11 cellular contexts compared by ENCODE assay signal in genomic region chr4:56906534-56906933, GRCh38.
A peak's percentile ranks its signal among the peaks of the same experiment; 100 is the strongest.
DNase-seq lines count a peak whose midpoint lies in the region; ATAC-seq and TF ChIP-seq lines count a peak whose summit lies in the region.
"Had no signal": no experiment of that assay in that cellular context is flagged by ENCODE, and none has a peak within 500 bp of the region (broad histone marks: within the 10 kb centered on the region; RNA-seq: fewer than 3 reads in every experiment).

No MANE protein-coding gene starts in this region.

- H3K79me2 ChIP-seq in Loucy (ENCODE audit: insufficient read depth, low read length), result peaks cover 26% of the 10 kb centered on the region
- H3K79me2 ChIP-seq in parathyroid adenoma, result peaks cover 3% of the 10 kb centered on the region

- DNase-seq in NOMO-1 treated with DMSO at 0.1 percent for 48 hours (lab: John Stamatoyannopoulos, UW; ENCODE audit: unreplicated experiment) (peak; percentile 28), NOMO-1 treated with dmso at 0.1 percent for 144 hours (lab: John Stamatoyannopoulos, UW; ENCODE audit: unreplicated experiment) (no peak), DMS53 (lab: John Stamatoyannopoulos, UW) (no peak)
- DNase-seq: NCI-H446, upper lobe of left lung had no signal

- H2AFZ ChIP-seq in Loucy (ENCODE audit: low read length), result peak overlapping the region; percentile 73
- H2AFZ ChIP-seq in parathyroid adenoma, result peak overlapping the region; percentile 91

- no peaks in the 10 kb centered on the region for H3K9me3 ChIP-seq in Loucy (ENCODE audit: insufficient read depth, low read depth, low read length)
- no peaks in the 10 kb centered on the region for H3K9me3 ChIP-seq in duodenal mucosa (ENCODE audit: control insufficient read depth in 1 of 2, low read length in 2 of 2)
- no peaks in the 10 kb centered on the region for H3K9me3 ChIP-seq in parathyroid adenoma (ENCODE audit: control insufficient read depth, low read length)
- H3K9me3 ChIP-seq: colonic mucosa, upper lobe of left lung had no signal

- H4K20me1 ChIP-seq in Loucy (ENCODE audit: insufficient read depth, low read length, poor library complexity, severe bottlenecking), result peaks cover 22% of the 10 kb centered on the region

- H3K4me2 ChIP-seq in Loucy (ENCODE audit: low read depth, low read length, poor library complexity, severe bottlenecking) (peak overlapping the region; percentile 72), parathyroid adenoma (ENCODE audit: low read length) (no peak overlapping the region)

- no peak overlapping the region for H3K9ac ChIP-seq in Loucy (ENCODE audit: low read depth, low read length, poor library complexity, severe bottlenecking)
- peak overlapping the region; percentile 64 to 70 for H3K9ac ChIP-seq in duodenal mucosa (ENCODE audit: low read depth in 1 of 2, low read length in 2 of 2)
- H3K9ac ChIP-seq in parathyroid adenoma, result no peak overlapping the region

- H3K27ac ChIP-seq in duodenal mucosa (ENCODE audit: low read depth, low read length) (no peak overlapping the region), parathyroid adenoma (no peak overlapping the region)
- H3K27ac ChIP-seq: colonic mucosa had no signal

- no peaks in the 10 kb centered on the region for H3K9me2 ChIP-seq in Loucy (replicated peaks; ENCODE audit: low read depth, low read length)

- H3K4me1 ChIP-seq in Loucy (ENCODE audit: insufficient read depth, low read length, poor library complexity, severe bottlenecking) (peaks cover 34% of the 10 kb centered on the region), duodenal mucosa (ENCODE audit: control insufficient read depth in 1 of 2, insufficient read depth in 2 of 2, low read length in 2 of 2) (peaks cover 19 to 27% of the 10 kb centered on the region in 2 donors), parathyroid adenoma (no peaks in the 10 kb centered on the region)

- H3K4me3 ChIP-seq in Loucy (ENCODE audit: low read length, poor library complexity, severe bottlenecking) (no peak overlapping the region), duodenal mucosa (ENCODE audit: low read depth in 1 of 2, low read length in 2 of 2) (peak overlapping the region; percentile 67 to 69), parathyroid adenoma (ENCODE audit: low read depth, low read length) (no peak overlapping the region)

- no peaks in the 10 kb centered on the region for H3F3A ChIP-seq in Loucy (ENCODE audit: low read depth)

- TF ChIP-seq CTCF in Loucy (conservative IDR thresholded peaks at IDR 0.05; ENCODE audit: low read length), result no peak
- TF ChIP-seq CTCF in parathyroid adenoma (IDR thresholded peaks at IDR 0.05), result no peak

- H3K27me3 ChIP-seq in Loucy (ENCODE audit: insufficient read depth, low read length, poor library complexity, severe bottlenecking) (no peaks in the 10 kb centered on the region), duodenal mucosa (ENCODE audit: control insufficient read depth in 1 of 2, insufficient read depth in 2 of 2, low read length in 2 of 2) (no peaks in the 10 kb centered on the region), parathyroid adenoma (ENCODE audit: control insufficient read depth, insufficient read depth, low read length) (no peaks in the 10 kb centered on the region)
- H3K27me3 ChIP-seq: colonic mucosa, upper lobe of left lung had no signal

- H3K36me3 ChIP-seq in Loucy (ENCODE audit: insufficient read depth, low read length) (no peaks in the 10 kb centered on the region), duodenal mucosa (ENCODE audit: control insufficient read depth in 1 of 2, insufficient read depth in 2 of 2, low read length in 2 of 2) (no peaks in the 10 kb centered on the region), parathyroid adenoma (ENCODE audit: control insufficient read depth, insufficient read depth, low read length) (no peaks in the 10 kb centered on the region)
- H3K36me3 ChIP-seq: colonic mucosa, upper lobe of left lung had no signal

- ATAC-seq in HG03521 (IDR thresholded peaks at IDR 0.05; ENCODE audit: unreplicated experiment) (no peak), HG02642 (IDR thresholded peaks at IDR 0.05; ENCODE audit: poor library complexity, unreplicated experiment) (no peak)

Comparison
In these comparisons a context has a peak if more than half of its experiments do, and no peak if none do; other contexts are left out.
1. H3K4me3 ChIP-seq: peak in duodenal mucosa (2 of 2); none in Loucy (single experiment) and parathyroid adenoma (single experiment).
2. H3K9ac ChIP-seq: peak in duodenal mucosa (2 of 2); none in Loucy (single experiment) and parathyroid adenoma (single experiment).